21 cellular contexts compared by ENCODE assay signal in genomic region chr6:31691078-31691463, GRCh38. TPM values are rescaled to one million over a fixed set of nuclear protein-coding genes. Genes with fewer than 3 reads are reported as not detected.
DNase-seq lines count a peak whose midpoint lies in the region; ATAC-seq, FAIRE-seq and TF ChIP-seq lines count a peak whose summit lies in the region.
"Had no signal": no experiment of that assay in that cellular context is flagged by ENCODE, and none has a peak within 500 bp of the region (broad histone marks: within the 10 kb centered on the region; RNA-seq: fewer than 3 reads in every experiment).

No MANE protein-coding gene starts in this region.

- H2AK5ac ChIP-seq in mesendoderm (ENCODE audit: low read length) = no peak overlapping the region
- H2AK5ac ChIP-seq in trophoblast cell (ENCODE audit: low read length) = peak overlapping the region; percentile 59

- TF ChIP-seq CTCF in HCT116 (IDR thresholded peaks at IDR 0.05 in 2 of 3, conservative IDR thresholded peaks at IDR 0.05 in 1 of 3; ENCODE audit: borderline replicate concordance in 1 of 3, insufficient read depth in 1 of 3, low read depth in 2 of 3, low read length in 2 of 3) (no peak), RWPE1 (conservative IDR thresholded peaks at IDR 0.05; ENCODE audit: low read depth) (no peak), HepG2 (CRISPR knock-in tag; IDR thresholded peaks at IDR 0.05) (no peak), adrenal gland (IDR thresholded peaks at IDR 0.05) (no peak)

- peak overlapping the region; percentile 24 for H3K14ac ChIP-seq in trophoblast cell (ENCODE audit: low read length)

- H2BK120ac ChIP-seq in mesendoderm (ENCODE audit: low read depth, low read length) (no peak overlapping the region), trophoblast cell (ENCODE audit: insufficient read depth, low read length, poor library complexity) (peak overlapping the region; percentile 43)

- TF ChIP-seq EP300 in HepG2 (IDR thresholded peaks at IDR 0.05; ENCODE audit: low read depth in 2 of 2, low read length in 2 of 2) (no peak), HepG2 (CRISPR knock-in tag; IDR thresholded peaks at IDR 0.05; ENCODE audit: borderline replicate concordance) (no peak)

- no peaks in the 10 kb centered on the region for H3K9me3 ChIP-seq in HCT116 (ENCODE audit: control insufficient read depth in 1 of 2, insufficient read depth in 1 of 2, low read depth in 1 of 2, low read length in 2 of 2)
- H3K9me3 ChIP-seq in trophoblast cell (ENCODE audit: insufficient read depth, low read depth, low read length) = no peaks in the 10 kb centered on the region
- no peaks in the 10 kb centered on the region for H3K9me3 ChIP-seq in HepG2 (ENCODE audit: low read length)
- H3K9me3 ChIP-seq in adrenal gland (replicated peaks in 1 of 3) = no peaks in the 10 kb centered on the region

- H3K23ac ChIP-seq in mesendoderm (ENCODE audit: low read length) (peak overlapping the region; percentile 66), trophoblast cell (ENCODE audit: low read length) (no peak overlapping the region)

- no peak overlapping the region for H2BK15ac ChIP-seq in mesendoderm (replicated peaks; ENCODE audit: low read depth)

- H3K27me3 ChIP-seq in HCT116 (ENCODE audit: insufficient read depth, low read length) (no peaks in the 10 kb centered on the region), mesendoderm (ENCODE audit: insufficient read depth, low read length, poor library complexity) (no peaks in the 10 kb centered on the region), trophoblast cell (ENCODE audit: insufficient read depth, low read length) (no peaks in the 10 kb centered on the region), HepG2 (ENCODE audit: control insufficient read depth in 1 of 2, insufficient read depth in 2 of 2, low read length in 2 of 2) (no peaks in the 10 kb centered on the region), adrenal gland (no peaks in the 10 kb centered on the region)

- RAD21 ChIA-PET in HCT116 (lab: Charles Lee; ENCODE audit: low non-redundant PET in 1 of 2, low total read pairs in 2 of 2, uncharacterized antibody in 2 of 2, unreplicated experiment in 2 of 2) = no interaction called here

- no peak overlapping the region for H3K56ac ChIP-seq in mesendoderm (ENCODE audit: low read length)

- CTCF ChIA-PET in HCT116 (lab: Charles Lee) (interaction anchor here (0.7 to 1.1 kb wide), 2 partner anchors 39 to 172 kb away, joined by 3 read pairs; partner anchors contain the start of gene NEU1), RWPE1 (lab: Yijun Ruan, JAX) (interaction anchor here (0.6 to 1.0 kb wide), 4 partner anchors 31 to 273 kb away, joined by 4 to 5 read pairs (median 4); partner anchors contain the start of gene LY6G6C), HepG2 (lab: Yijun Ruan, JAX; ENCODE audit: low intra/inter-chr PET ratio, low total read pairs) (interaction anchor here (0.5 kb wide), 1 partner anchor 10 kb away, joined by 3 read pairs; the partner anchor contains the start of gene LY6G5C)

- H3K4me3 ChIP-seq in HCT116 (replicated peaks in 1 of 2; ENCODE audit: low read depth in 1 of 2, low read length in 2 of 2) (no peak overlapping the region), mesendoderm (ENCODE audit: low read length) (no peak overlapping the region), trophoblast cell (ENCODE audit: low read depth, low read length) (no peak overlapping the region), HepG2 (replicated peaks in 1 of 3; ENCODE audit: insufficient read depth in 1 of 3, low read depth in 2 of 3, low read length in 3 of 3) (no peak overlapping the region), adrenal gland (no peak overlapping the region)
- H3K4me3 ChIP-seq: SK-N-MC had no signal

- no peak overlapping the region for H4K5ac ChIP-seq in mesendoderm (ENCODE audit: low read length)

- DNase-seq in HCT116 (ENCODE audit: low read depth, low spot score) (no peak), RWPE1 (ENCODE audit: low spot score) (no peak), mesendoderm (no peak), trophoblast cell (no peak), HepG2 (ENCODE audit: low spot score) (no peak), NCI-H345 treated with DMSO at 0.1 percent for 48 hours (lab: John Stamatoyannopoulos, UW; ENCODE audit: unreplicated experiment) (no peak), cardiac septum (ENCODE audit: low spot score) (no peak), adrenal gland (no peak)
- DNase-seq: CD4-positive, CD25-positive, alpha-beta regulatory T cell; COR-L47; DMS 273 treated with DMSO at 0.1 percent for 48 hours; DMS79 treated with DMSO at 0.1 percent for 48 hours; Kasumi-1; NCI-H1694; NCI-H446 treated with DMSO at 0.1 percent for 48 hours; NCI-H526 treated with DMSO at 0.1 percent for 48 hours; SHP77 had no signal

- H3K4me1 ChIP-seq in HCT116 (ENCODE audit: control insufficient read depth in 1 of 2, insufficient read depth in 2 of 2, low read length in 2 of 2) (peaks cover 11 to 16% of the 10 kb centered on the region in 2 experiments), mesendoderm (ENCODE audit: control insufficient read depth, low read depth, low read length) (peaks cover 8% of the 10 kb centered on the region), trophoblast cell (ENCODE audit: control insufficient read depth in 1 of 2, insufficient read depth in 2 of 2, low read length in 2 of 2) (peaks cover 11 to 13% of the 10 kb centered on the region in 2 experiments), HepG2 (ENCODE audit: insufficient read depth, low read length) (peaks cover 12% of the 10 kb centered on the region; the same call in 1 of the 2 replicates), adrenal gland (replicated peaks in 1 of 2) (no peaks in the 10 kb centered on the region)

- H3K4me2 ChIP-seq in HCT116 (ENCODE audit: low read length) (peak overlapping the region; percentile 47), mesendoderm (ENCODE audit: low read length) (no peak overlapping the region), trophoblast cell (ENCODE audit: low read length) (peak overlapping the region; percentile 9), HepG2 (ENCODE audit: low read depth, low read length) (no peak overlapping the region)

- peak overlapping the region; percentile 15 for H4K91ac ChIP-seq in trophoblast cell (ENCODE audit: low read depth, low read length)

- no peak overlapping the region for H3K18ac ChIP-seq in mesendoderm (ENCODE audit: low read length)
- H3K18ac ChIP-seq in trophoblast cell (ENCODE audit: low read length) = no peak overlapping the region

- H3K27ac ChIP-seq in HCT116 (ENCODE audit: low read depth, low read length) (0 out of 2 replicates have a peak overlapping the region, but pooled peaks have one; percentile 23), RWPE1 (peak overlapping the region; percentile 52), mesendoderm (ENCODE audit: low read depth, low read length) (peak overlapping the region; percentile 6), trophoblast cell (ENCODE audit: low read depth, low read length) (peak overlapping the region; percentile 63), HepG2 (ENCODE audit: extremely low read length, insufficient read depth, low read length) (no peak overlapping the region), adrenal gland (no peak overlapping the region)
- H3K27ac ChIP-seq: SK-N-MC had no signal

- H3K9ac ChIP-seq in HCT116 (ENCODE audit: low read length) = peak overlapping the region; percentile 30; the same call in 1 of the 2 replicates
- H3K9ac ChIP-seq in mesendoderm (ENCODE audit: low read length) = peak overlapping the region; percentile 44
- H3K9ac ChIP-seq in trophoblast cell (ENCODE audit: low read length) = no peak overlapping the region
- no peak overlapping the region for H3K9ac ChIP-seq in HepG2 (ENCODE audit: insufficient read depth, low read depth, low read length)

- no peak overlapping the region for H4K12ac ChIP-seq in trophoblast cell (ENCODE audit: low read depth, low read length)

- no peaks in the 10 kb centered on the region for H3K9me2 ChIP-seq in HCT116 (ENCODE audit: insufficient read depth)

- BruUV-seq in HCT116 (replicated peaks; lab: Mats Ljungman, UMichigan) (no TSS peak), HepG2 (replicated peaks; lab: Mats Ljungman, UMichigan) (no TSS peak)

- intact Hi-C loops in HCT116 (cut with micrococcal nuclease) (no loop called here), HepG2 (cut with micrococcal nuclease; ENCODE audit: unreplicated experiment) (no loop called here), cardiac septum (cut with DNase I) (no loop called here), adrenal gland (cut with DNase I) (no loop called here)

- WGBS in mesendoderm (ENCODE audit: extremely low coverage, insufficient coverage, low lambda C conversion rate) = no CpG with 5 or more reads among the region's 6 CpGs
- WGBS in trophoblast cell (ENCODE audit: extremely low coverage, insufficient coverage, insufficient read length) = no CpG with 5 or more reads among the region's 6 CpGs
- WGBS in HepG2 (ENCODE audit: low lambda C conversion rate) = over 99% methylated on average over 6 of the region's 6 CpGs
- 86 to 89% (median 88%) methylated on average over 6 of the region's 6 CpGs for WGBS in adrenal gland, 4 donors

- H3K4ac ChIP-seq in mesendoderm (ENCODE audit: low read depth, low read length) (no peak overlapping the region), trophoblast cell (ENCODE audit: low read depth, low read length) (no peak overlapping the region)

- POLR2A ChIA-PET in HCT116 (lab: Charles Lee) (interaction anchor here (0.5 to 1.4 kb wide), 3 partner anchors 12 to 144 kb away, joined by 3 to 5 read pairs (median 3); partner anchors contain the start of genes ABHD16A, HSPA1B and NFKBIL1), RWPE1 (lab: Yijun Ruan, JAX; ENCODE audit: low non-redundant PET) (no interaction called here), HepG2 (lab: Yijun Ruan, JAX) (interaction anchor here (1.2 to 4.9 kb wide), 3 partner anchors 11 to 76 kb away, joined by 4 to 22 read pairs (median 4); partner anchors contain the start of gene ABHD16A)

- H3K79me2 ChIP-seq in HCT116 (ENCODE audit: insufficient read depth, low read length) = no peaks in the 10 kb centered on the region
- H3K79me2 ChIP-seq in mesendoderm (ENCODE audit: control insufficient read depth, insufficient read depth, low read length) = no peaks in the 10 kb centered on the region
- H3K79me2 ChIP-seq in trophoblast cell (ENCODE audit: control insufficient read depth, insufficient read depth, low read length, poor library complexity) = no peaks in the 10 kb centered on the region
- no peaks in the 10 kb centered on the region for H3K79me2 ChIP-seq in HepG2 (ENCODE audit: insufficient read depth, low read length)

- ATAC-seq in HCT116 (no peak), HepG2 (no peak)

- no peak overlapping the region for H4K8ac ChIP-seq in mesendoderm (ENCODE audit: low read depth, low read length)
- no peak overlapping the region for H4K8ac ChIP-seq in trophoblast cell (ENCODE audit: low read depth, low read length)

- no peak overlapping the region for H2BK5ac ChIP-seq in mesendoderm (ENCODE audit: low read length)
- peak overlapping the region; percentile 39 for H2BK5ac ChIP-seq in trophoblast cell (ENCODE audit: low read depth, low read length, poor library complexity)

- in situ Hi-C loops in HepG2 (cut with HindIII; ENCODE audit: extremely low pct_ligation_motif_present, low pct_unique_long_range_greater_than_20kb) = no loop called here

- no peak for FAIRE-seq in HepG2 (lab: Jason Lieb, UNC)
- FAIRE-seq: H54 had no signal

- no peak for TF ChIP-seq RAD21 in HCT116 (IDR thresholded peaks at IDR 0.05; ENCODE audit: low read depth)
- no peak for TF ChIP-seq RAD21 in HepG2 (CRISPR knock-in tag; IDR thresholded peaks at IDR 0.05)

- H2BK12ac ChIP-seq in trophoblast cell (ENCODE audit: low read length) = peak overlapping the region; percentile 61

- H4K20me1 ChIP-seq in HCT116 (ENCODE audit: insufficient read depth) = no peaks in the 10 kb centered on the region
- no peaks in the 10 kb centered on the region for H4K20me1 ChIP-seq in HepG2 (ENCODE audit: insufficient read depth, low read length)

- H3K79me1 ChIP-seq in mesendoderm (ENCODE audit: low read length) (no peaks in the 10 kb centered on the region), trophoblast cell (ENCODE audit: low read length) (peaks cover 13% of the 10 kb centered on the region)

- TF ChIP-seq POLR2A in HCT116 (IDR thresholded peaks at IDR 0.05; ENCODE audit: borderline replicate concordance, extremely low read depth, insufficient read depth, insufficient read length) (no peak), HepG2 (IDR thresholded peaks at IDR 0.05; ENCODE audit: insufficient read depth in 1 of 2, low read depth in 2 of 2, low read length in 2 of 2) (no peak), adrenal gland (IDR thresholded peaks at IDR 0.05) (no peak)

- H2AFZ ChIP-seq in HCT116 (ENCODE audit: low read depth, low read length, poor library complexity, severe bottlenecking) (no peak overlapping the region), trophoblast cell (ENCODE audit: insufficient read depth, low read length, poor library complexity) (no peak overlapping the region), HepG2 (ENCODE audit: low read length) (no peak overlapping the region)

- H3K36me3 ChIP-seq in HCT116 (ENCODE audit: control insufficient read depth in 1 of 2, insufficient read depth in 2 of 2, low read length in 2 of 2) (peaks cover 13 to 25% of the 10 kb centered on the region in 2 experiments; a peak in 2 of 4 replicates), mesendoderm (ENCODE audit: control insufficient read depth, insufficient read depth, low read length) (peaks cover 29% of the 10 kb centered on the region), trophoblast cell (ENCODE audit: control insufficient read depth in 1 of 2, insufficient read depth in 2 of 2, low read length in 2 of 2) (peaks cover 68 to 70% of the 10 kb centered on the region in 2 experiments), HepG2 (replicated peaks in 1 of 2; ENCODE audit: control insufficient read depth in 1 of 2, insufficient read depth in 2 of 2, low read length in 2 of 2) (peaks cover 62 to 75% of the 10 kb centered on the region in 2 experiments), adrenal gland (replicated peaks in 1 of 2) (peaks cover 0 to 99% of the 10 kb centered on the region in 2 donors)

RNA-seq across cellular contexts. Expression of gene LY6G5C, which starts 10.2 kb away (rescaled TPM):
- total RNA-seq in HCT116 (2021; ENCODE audit: unreplicated experiment) (1.7 TPM), HepG2 (2016; rRNA removed; fragmentation: Illumina TruSeq; extraction: Trizol) (0.33 TPM in 1 of 2 replicates, not detected in the other), cardiac septum (2.9 TPM), adrenal gland (1 to 10 TPM in 5 of 8 donors, under 1 TPM in 2, not detected in 1; 0.66 to 2.5 (median 1.9) TPM)
- 2.7 and 2.8 TPM in 2 replicates for polyA plus RNA-seq in HCT116 (2012)
- polyA plus RNA-seq in mesendoderm (2013, experiment 1 of 2) = 1.3 TPM
- polyA plus RNA-seq in mesendoderm (2013, experiment 2 of 2) = 0.90 TPM
- 1.1 and 1.5 TPM in 2 replicates for polyA plus RNA-seq in trophoblast cell (2013)
- not detected in 2 replicates for total RNA-seq in HepG2 (2016; cell fraction: cytosol; rRNA removed; fragmentation: Illumina TruSeq; extraction: Trizol; ENCODE audit: low read depth)
- 0.28 TPM in 1 of 2 replicates, not detected in the other for total RNA-seq in HepG2 (2016; cell fraction: insoluble cytoplasmic fraction; rRNA removed; fragmentation: Illumina TruSeq; extraction: Trizol)
- 0.40 and 0.59 TPM in 2 replicates for total RNA-seq in HepG2 (2016; cell fraction: membrane; rRNA removed; fragmentation: Illumina TruSeq; extraction: Trizol)
- 1.2 TPM in 1 of 2 replicates, not detected in the other for total RNA-seq in HepG2 (2016; cell fraction: nucleus; rRNA removed; fragmentation: Illumina TruSeq; extraction: Trizol)
- polyA plus RNA-seq in HepG2 (2011; rRNA removed) (0.50 and 0.55 TPM in 2 replicates), adrenal gland (1 to 10 TPM in 2 of 3 donors, under 1 TPM in 1; 0.75 to 3.6 (median 3.1) TPM)
- 0.09 and 0.11 TPM in 2 replicates for polyA plus RNA-seq in HepG2 (2011; cell fraction: cytosol; rRNA removed)
- 2.0 and 2.2 TPM in 2 replicates for polyA plus RNA-seq in HepG2 (2011; cell fraction: nucleus; rRNA removed)
- 1.2 and 1.4 TPM in 2 replicates for polyA plus RNA-seq in HepG2 (2012)
- polyA plus RNA-seq in HepG2 (2016; cell fraction: cytosol; fragmentation: Illumina TruSeq; extraction: Trizol; ENCODE audit: low read depth) = not detected in 2 replicates
- polyA plus RNA-seq in HepG2 (2016; cell fraction: insoluble cytoplasmic fraction; fragmentation: Illumina TruSeq; extraction: Trizol; ENCODE audit: low read depth) = not detected in 2 replicates
- polyA plus RNA-seq in HepG2 (2016; cell fraction: membrane; fragmentation: Illumina TruSeq; extraction: Trizol; ENCODE audit: low read depth) = not detected in 2 replicates
- polyA plus RNA-seq in HepG2 (2016; cell fraction: nucleus; fragmentation: Illumina TruSeq; extraction: Trizol; ENCODE audit: insufficient read depth, low read depth) = 4.0 and 6.1 TPM in 2 replicates
- polyA minus RNA-seq in HepG2 (2011; rRNA and poly(A)+ RNA removed; ENCODE audit: low replicate concordance) = 3.9 TPM in 1 of 2 replicates, not detected in the other
- not detected in 2 replicates for polyA minus RNA-seq in HepG2 (2011; cell fraction: cytosol; rRNA and poly(A)+ RNA removed)
- 0.50 TPM in 1 of 2 replicates, not detected in the other for polyA minus RNA-seq in HepG2 (2011; cell fraction: nucleus; rRNA and poly(A)+ RNA removed)

RNA-seq across cellular contexts. Expression of gene ABHD16A, which starts 12.1 kb away (rescaled TPM):
- total RNA-seq in HCT116 (2021; ENCODE audit: unreplicated experiment) (32.4 TPM), HepG2 (2016; rRNA removed; fragmentation: Illumina TruSeq; extraction: Trizol) (16.2 and 43.5 TPM in 2 replicates), cardiac septum (26.9 TPM), adrenal gland (10 to 100 TPM; 48.0 to 63.4 (median 53.7) TPM)
- 44.3 and 46.5 TPM in 2 replicates for polyA plus RNA-seq in HCT116 (2012)
- polyA plus RNA-seq in mesendoderm (2013, experiment 1 of 2) = 36.3 TPM
- polyA plus RNA-seq in mesendoderm (2013, experiment 2 of 2) = 34.1 TPM
- polyA plus RNA-seq in trophoblast cell (2013) = 39.7 and 42.5 TPM in 2 replicates
- total RNA-seq in HepG2 (2016; cell fraction: cytosol; rRNA removed; fragmentation: Illumina TruSeq; extraction: Trizol; ENCODE audit: low read depth) = 10.8 and 11.4 TPM in 2 replicates
- 15.1 and 42.2 TPM in 2 replicates for total RNA-seq in HepG2 (2016; cell fraction: insoluble cytoplasmic fraction; rRNA removed; fragmentation: Illumina TruSeq; extraction: Trizol)
- 18.3 and 19.8 TPM in 2 replicates for total RNA-seq in HepG2 (2016; cell fraction: membrane; rRNA removed; fragmentation: Illumina TruSeq; extraction: Trizol)
- 54.6 and 60.7 TPM in 2 replicates for total RNA-seq in HepG2 (2016; cell fraction: nucleus; rRNA removed; fragmentation: Illumina TruSeq; extraction: Trizol)
- polyA plus RNA-seq in HepG2 (2011; rRNA removed) (45.4 and 49.0 TPM in 2 replicates), adrenal gland (10 to 100 TPM; 38.7 to 73.1 (median 62.9) TPM)
- polyA plus RNA-seq in HepG2 (2011; cell fraction: cytosol; rRNA removed) = 36.7 and 41.5 TPM in 2 replicates
- 157 and 186 TPM in 2 replicates for polyA plus RNA-seq in HepG2 (2011; cell fraction: nucleus; rRNA removed)
- 24.5 and 28.4 TPM in 2 replicates for polyA plus RNA-seq in HepG2 (2012)
- 5.9 and 6.9 TPM in 2 replicates for polyA plus RNA-seq in HepG2 (2016; cell fraction: cytosol; fragmentation: Illumina TruSeq; extraction: Trizol; ENCODE audit: low read depth)
- 10.5 and 12.1 TPM in 2 replicates for polyA plus RNA-seq in HepG2 (2016; cell fraction: insoluble cytoplasmic fraction; fragmentation: Illumina TruSeq; extraction: Trizol; ENCODE audit: low read depth)
- polyA plus RNA-seq in HepG2 (2016; cell fraction: membrane; fragmentation: Illumina TruSeq; extraction: Trizol; ENCODE audit: low read depth) = 8.7 and 9.4 TPM in 2 replicates
- polyA plus RNA-seq in HepG2 (2016; cell fraction: nucleus; fragmentation: Illumina TruSeq; extraction: Trizol; ENCODE audit: insufficient read depth, low read depth) = 86.5 and 92.7 TPM in 2 replicates
- 62.6 and 78.7 TPM in 2 replicates for polyA minus RNA-seq in HepG2 (2011; rRNA and poly(A)+ RNA removed; ENCODE audit: low replicate concordance)
- polyA minus RNA-seq in HepG2 (2011; cell fraction: cytosol; rRNA and poly(A)+ RNA removed) = 16.2 and 16.4 TPM in 2 replicates
- polyA minus RNA-seq in HepG2 (2011; cell fraction: nucleus; rRNA and poly(A)+ RNA removed) = 38.2 and 46.5 TPM in 2 replicates

RNA-seq across cellular contexts. Expression of gene LY6G6F, which starts 15.6 kb away (rescaled TPM):
- total RNA-seq in HCT116 (2021; ENCODE audit: unreplicated experiment) = not detected
- not detected in 2 replicates for polyA plus RNA-seq in HCT116 (2012)
- polyA plus RNA-seq in mesendoderm (2013, experiment 1 of 2) = not detected
- polyA plus RNA-seq in mesendoderm (2013, experiment 2 of 2) = not detected
- polyA plus RNA-seq in trophoblast cell (2013) = not detected in 2 replicates
- total RNA-seq in HepG2 (2016; rRNA removed; fragmentation: Illumina TruSeq; extraction: Trizol) = not detected in 2 replicates
- not detected in 2 replicates for total RNA-seq in HepG2 (2016; cell fraction: cytosol; rRNA removed; fragmentation: Illumina TruSeq; extraction: Trizol; ENCODE audit: low read depth)
- total RNA-seq in HepG2 (2016; cell fraction: insoluble cytoplasmic fraction; rRNA removed; fragmentation: Illumina TruSeq; extraction: Trizol) = not detected in 2 replicates
- total RNA-seq in HepG2 (2016; cell fraction: membrane; rRNA removed; fragmentation: Illumina TruSeq; extraction: Trizol) = not detected in 2 replicates
- total RNA-seq in HepG2 (2016; cell fraction: nucleus; rRNA removed; fragmentation: Illumina TruSeq; extraction: Trizol) = not detected in 2 replicates
- polyA plus RNA-seq in HepG2 (2011; rRNA removed) = not detected in 2 replicates
- polyA plus RNA-seq in HepG2 (2011; cell fraction: cytosol; rRNA removed) = not detected in 2 replicates
- not detected in 2 replicates for polyA plus RNA-seq in HepG2 (2011; cell fraction: nucleus; rRNA removed)
- not detected in 2 replicates for polyA plus RNA-seq in HepG2 (2012)
- polyA plus RNA-seq in HepG2 (2016; cell fraction: cytosol; fragmentation: Illumina TruSeq; extraction: Trizol; ENCODE audit: low read depth) = not detected in 2 replicates
- polyA plus RNA-seq in HepG2 (2016; cell fraction: insoluble cytoplasmic fraction; fragmentation: Illumina TruSeq; extraction: Trizol; ENCODE audit: low read depth) = not detected in 2 replicates
- polyA plus RNA-seq in HepG2 (2016; cell fraction: membrane; fragmentation: Illumina TruSeq; extraction: Trizol; ENCODE audit: low read depth) = not detected in 2 replicates
- polyA plus RNA-seq in HepG2 (2016; cell fraction: nucleus; fragmentation: Illumina TruSeq; extraction: Trizol; ENCODE audit: insufficient read depth, low read depth) = not detected in 2 replicates
- polyA minus RNA-seq in HepG2 (2011; rRNA and poly(A)+ RNA removed; ENCODE audit: low replicate concordance) = not detected in 2 replicates
- not detected in 2 replicates for polyA minus RNA-seq in HepG2 (2011; cell fraction: cytosol; rRNA and poly(A)+ RNA removed)
- not detected in 2 replicates for polyA minus RNA-seq in HepG2 (2011; cell fraction: nucleus; rRNA and poly(A)+ RNA removed)
- not detected for total RNA-seq in cardiac septum
- total RNA-seq in adrenal gland = not detected
- polyA plus RNA-seq in adrenal gland = not detected
- total RNA-seq: MCF 10A had no signal
- polyA plus RNA-seq: BJ; CD4-positive, CD25-positive, alpha-beta regulatory T cell had no signal

RNA-seq across cellular contexts. Expression of gene LY6G5B, which starts 21.3 kb away (rescaled TPM):
- 15.4 TPM for total RNA-seq in HCT116 (2021; ENCODE audit: unreplicated experiment)
- 14.8 and 15.2 TPM in 2 replicates for polyA plus RNA-seq in HCT116 (2012)
- polyA plus RNA-seq in mesendoderm (2013, experiment 1 of 2) = 10.5 TPM
- 12.0 TPM for polyA plus RNA-seq in mesendoderm (2013, experiment 2 of 2)
- 6.7 and 7.3 TPM in 2 replicates for polyA plus RNA-seq in trophoblast cell (2013)
- 0.73 and 7.8 TPM in 2 replicates for total RNA-seq in HepG2 (2016; rRNA removed; fragmentation: Illumina TruSeq; extraction: Trizol)
- total RNA-seq in HepG2 (2016; cell fraction: cytosol; rRNA removed; fragmentation: Illumina TruSeq; extraction: Trizol; ENCODE audit: low read depth) = 0.79 and 1.3 TPM in 2 replicates
- total RNA-seq in HepG2 (2016; cell fraction: insoluble cytoplasmic fraction; rRNA removed; fragmentation: Illumina TruSeq; extraction: Trizol) = 0.71 and 7.4 TPM in 2 replicates
- total RNA-seq in HepG2 (2016; cell fraction: membrane; rRNA removed; fragmentation: Illumina TruSeq; extraction: Trizol) = 1.2 and 1.3 TPM in 2 replicates
- total RNA-seq in HepG2 (2016; cell fraction: nucleus; rRNA removed; fragmentation: Illumina TruSeq; extraction: Trizol) = 13.8 and 17.8 TPM in 2 replicates
- polyA plus RNA-seq in HepG2 (2011; rRNA removed) = 14.7 and 15.7 TPM in 2 replicates
- polyA plus RNA-seq in HepG2 (2011; cell fraction: cytosol; rRNA removed) = 1.1 and 1.2 TPM in 2 replicates
- 102 and 104 TPM in 2 replicates for polyA plus RNA-seq in HepG2 (2011; cell fraction: nucleus; rRNA removed)
- polyA plus RNA-seq in HepG2 (2012) = 19.5 and 22.0 TPM in 2 replicates
- 0.57 and 0.94 TPM in 2 replicates for polyA plus RNA-seq in HepG2 (2016; cell fraction: cytosol; fragmentation: Illumina TruSeq; extraction: Trizol; ENCODE audit: low read depth)
- 0.30 and 0.72 TPM in 2 replicates for polyA plus RNA-seq in HepG2 (2016; cell fraction: insoluble cytoplasmic fraction; fragmentation: Illumina TruSeq; extraction: Trizol; ENCODE audit: low read depth)
- 0.59 and 1.7 TPM in 2 replicates for polyA plus RNA-seq in HepG2 (2016; cell fraction: membrane; fragmentation: Illumina TruSeq; extraction: Trizol; ENCODE audit: low read depth)
- 63.2 and 72.0 TPM in 2 replicates for polyA plus RNA-seq in HepG2 (2016; cell fraction: nucleus; fragmentation: Illumina TruSeq; extraction: Trizol; ENCODE audit: insufficient read depth, low read depth)
- 8.7 and 9.9 TPM in 2 replicates for polyA minus RNA-seq in HepG2 (2011; rRNA and poly(A)+ RNA removed; ENCODE audit: low replicate concordance)
- 0.49 and 0.70 TPM in 2 replicates for polyA minus RNA-seq in HepG2 (2011; cell fraction: cytosol; rRNA and poly(A)+ RNA removed)
- polyA minus RNA-seq in HepG2 (2011; cell fraction: nucleus; rRNA and poly(A)+ RNA removed) = 24.8 and 28.5 TPM in 2 replicates
- total RNA-seq in cardiac septum = 6.5 TPM
- total RNA-seq in adrenal gland = 10 to 100 TPM in 1 of 8 donors, 1 to 10 TPM in 5, under 1 TPM in 2; 0.48 to 13.3 (median 3.2) TPM
- polyA plus RNA-seq in adrenal gland = 10 to 100 TPM in 1 of 3 donors, 1 to 10 TPM in 2; 4.2 to 13.4 (median 8.1) TPM
- polyA plus RNA-seq: CD4-positive, CD25-positive, alpha-beta regulatory T cell had no signal

RNA-seq across cellular contexts. Expression of gene LY6G6D, which starts 24.1 kb away (rescaled TPM):
- total RNA-seq in HCT116 (2021; ENCODE audit: unreplicated experiment) (not detected), HepG2 (2016; rRNA removed; fragmentation: Illumina TruSeq; extraction: Trizol) (not detected in 2 replicates), cardiac septum (not detected), adrenal gland (not detected)
- not detected in 2 replicates for polyA plus RNA-seq in HCT116 (2012)
- polyA plus RNA-seq in mesendoderm (2013, experiment 1 of 2) = 0.80 TPM
- polyA plus RNA-seq in mesendoderm (2013, experiment 2 of 2) = 0.45 TPM
- not detected in 2 replicates for polyA plus RNA-seq in trophoblast cell (2013)
- not detected in 2 replicates for total RNA-seq in HepG2 (2016; cell fraction: cytosol; rRNA removed; fragmentation: Illumina TruSeq; extraction: Trizol; ENCODE audit: low read depth)
- total RNA-seq in HepG2 (2016; cell fraction: insoluble cytoplasmic fraction; rRNA removed; fragmentation: Illumina TruSeq; extraction: Trizol) = not detected in 2 replicates
- not detected in 2 replicates for total RNA-seq in HepG2 (2016; cell fraction: membrane; rRNA removed; fragmentation: Illumina TruSeq; extraction: Trizol)
- total RNA-seq in HepG2 (2016; cell fraction: nucleus; rRNA removed; fragmentation: Illumina TruSeq; extraction: Trizol) = not detected in 2 replicates
- polyA plus RNA-seq in HepG2 (2011; rRNA removed) (not detected in 2 replicates), adrenal gland (not detected)
- not detected in 2 replicates for polyA plus RNA-seq in HepG2 (2011; cell fraction: cytosol; rRNA removed)
- polyA plus RNA-seq in HepG2 (2011; cell fraction: nucleus; rRNA removed) = not detected in 2 replicates
- 0.47 TPM in 1 of 2 replicates, not detected in the other for polyA plus RNA-seq in HepG2 (2012)
- polyA plus RNA-seq in HepG2 (2016; cell fraction: cytosol; fragmentation: Illumina TruSeq; extraction: Trizol; ENCODE audit: low read depth) = not detected in 2 replicates
- polyA plus RNA-seq in HepG2 (2016; cell fraction: insoluble cytoplasmic fraction; fragmentation: Illumina TruSeq; extraction: Trizol; ENCODE audit: low read depth) = not detected in 2 replicates
- not detected in 2 replicates for polyA plus RNA-seq in HepG2 (2016; cell fraction: membrane; fragmentation: Illumina TruSeq; extraction: Trizol; ENCODE audit: low read depth)
- polyA plus RNA-seq in HepG2 (2016; cell fraction: nucleus; fragmentation: Illumina TruSeq; extraction: Trizol; ENCODE audit: insufficient read depth, low read depth) = not detected in 2 replicates
- not detected in 2 replicates for polyA minus RNA-seq in HepG2 (2011; rRNA and poly(A)+ RNA removed; ENCODE audit: low replicate concordance)
- polyA minus RNA-seq in HepG2 (2011; cell fraction: cytosol; rRNA and poly(A)+ RNA removed) = not detected in 2 replicates
- polyA minus RNA-seq in HepG2 (2011; cell fraction: nucleus; rRNA and poly(A)+ RNA removed) = not detected in 2 replicates
- total RNA-seq: CD4-positive, CD25-positive, alpha-beta regulatory T cell; MCF 10A had no signal
- polyA plus RNA-seq: BJ; CD4-positive, CD25-positive, alpha-beta regulatory T cell had no signal

Comparison
In these comparisons a context has a peak if more than half of its experiments do, and no peak if none do; other contexts are left out.
1. H3K27ac ChIP-seq: peak in HCT116 (single experiment), RWPE1 (single experiment), mesendoderm (single experiment) and trophoblast cell (single experiment); none in HepG2 (single experiment) and adrenal gland (0 of 5).
2. H3K4me2 ChIP-seq: peak in HCT116 (single experiment) and trophoblast cell (single experiment); none in mesendoderm (single experiment) and HepG2 (single experiment).
3. H3K9ac ChIP-seq: peak in HCT116 (single experiment) and mesendoderm (single experiment); none in trophoblast cell (single experiment) and HepG2 (single experiment).